ENCODE assay signal across 22 cellular contexts in genomic region chr19:6252066-6252465, GRCh38. TPM values are rescaled to one million over a fixed set of nuclear protein-coding genes. Genes with fewer than 3 reads are reported as not detected.
DNase-seq lines count a peak whose midpoint lies in the region; ATAC-seq, FAIRE-seq and TF ChIP-seq lines count a peak whose summit lies in the region.
"Had no signal": no experiment of that assay in that cellular context is flagged by ENCODE, and none has a peak within 500 bp of the region (broad histone marks: within the 10 kb centered on the region; RNA-seq: fewer than 3 reads in every experiment).

No MANE protein-coding gene starts in this region.

- no peak for FAIRE-seq in urothelium cell line (lab: Jason Lieb, UNC)
- FAIRE-seq: D721Med, GM18507 had no signal

- H3K9me3 ChIP-seq in liver (ENCODE audit: control insufficient read depth in 4 of 4, low read length in 3 of 4), result no peaks in the 10 kb centered on the region

- H3K4me1 ChIP-seq in liver (ENCODE audit: control insufficient read depth in 4 of 4, insufficient read depth in 4 of 4, low read length in 3 of 4), result peaks cover 3 to 34% (median 23%) of the 10 kb centered on the region in 4 donors

- H3K36me3 ChIP-seq in liver (ENCODE audit: control insufficient read depth in 4 of 4, insufficient read depth in 3 of 4, low read depth in 1 of 4, low read length in 3 of 4), result peaks cover 3 to 14% (median 5%) of the 10 kb centered on the region in 4 donors

- TF ChIP-seq CTCF in RWPE1 (conservative IDR thresholded peaks at IDR 0.05; ENCODE audit: low read depth), result no peak
- no peak for TF ChIP-seq CTCF in chondrocyte (IDR thresholded peaks at IDR 0.05)
- no peak for TF ChIP-seq CTCF in liver (IDR thresholded peaks at IDR 0.05; ENCODE audit: low read depth, low read length, missing input control)

- peaks cover 51% of the 10 kb centered on the region for H3K4me1 Mint-ChIP-seq in chondrocyte (ENCODE audit: low read depth)

- no peak for DNase-seq in RWPE1 (ENCODE audit: low spot score)
- peak; percentile 59 for DNase-seq in chondrocyte (ENCODE audit: low spot score)
- DNase-seq in 8988T, result no peak
- no peak for DNase-seq in OCI-M2 (lab: John Stamatoyannopoulos, UW; ENCODE audit: unreplicated experiment)
- DNase-seq in urothelium cell line (ENCODE audit: low spot score), result no peak
- DNase-seq: CD4-positive, alpha-beta T cell; GM23248; H7; KBM-7; NCI-H1105 treated with DMSO at 0.1 percent for 48 hours; NCI-H146; NCI-H1930; NCI-H2107; NCI-H446 treated with DMSO at 0.1 percent for 48 hours; NCI-H526; RPMI8226; SHP77 had no signal

- no peaks in the 10 kb centered on the region for H3K27me3 ChIP-seq in liver (ENCODE audit: control insufficient read depth in 4 of 4, insufficient read depth in 4 of 4, low read length in 3 of 4)

- no peak for TF ChIP-seq RAD21 in liver (IDR thresholded peaks at IDR 0.05)

- H3K9me3 Mint-ChIP-seq in chondrocyte (ENCODE audit: low read depth), result no peaks in the 10 kb centered on the region
- H3K9me3 Mint-ChIP-seq: CD4-positive, alpha-beta T cell had no signal

- ATAC-seq in GM19328 (IDR thresholded peaks at IDR 0.05; ENCODE audit: unreplicated experiment), result no peak

- no peak overlapping the region for H3K4me3 ChIP-seq in liver (ENCODE audit: low read depth in 1 of 3, low read length in 3 of 3)
- H3K4me3 ChIP-seq: GM23248 had no signal

- H3K36me3 Mint-ChIP-seq in chondrocyte (ENCODE audit: low read depth), result peaks cover 6% of the 10 kb centered on the region

- no peak overlapping the region for H3K4me3 Mint-ChIP-seq in chondrocyte (ENCODE audit: unreplicated experiment)
- H3K4me3 Mint-ChIP-seq: B cell; CD4-positive, alpha-beta T cell had no signal

- POLR2A ChIA-PET in RWPE1 (lab: Yijun Ruan, JAX; ENCODE audit: low non-redundant PET), result no interaction called here

- no peaks in the 10 kb centered on the region for H3K27me3 Mint-ChIP-seq in chondrocyte (ENCODE audit: low read depth)
- H3K27me3 Mint-ChIP-seq: B cell; CD4-positive, alpha-beta T cell had no signal

- WGBS in liver, result 50% methylated on average over 9 of the region's 9 CpGs

- no peak overlapping the region for H3K9ac ChIP-seq in liver (ENCODE audit: low read depth in 1 of 2, low read length in 2 of 2)
- H3K9ac ChIP-seq: GM23248 had no signal

- CTCF ChIA-PET in RWPE1 (lab: Yijun Ruan, JAX), result no interaction called here

- peak overlapping the region; percentile 26 for H3K27ac ChIP-seq in RWPE1
- no peak overlapping the region for H3K27ac ChIP-seq in liver (ENCODE audit: low read depth in 1 of 2, low read length in 2 of 2)
- H3K27ac ChIP-seq: GM23248 had no signal

- H3K27ac Mint-ChIP-seq in chondrocyte (ENCODE audit: unreplicated experiment), result no peak overlapping the region
- H3K27ac Mint-ChIP-seq: B cell; CD4-positive, alpha-beta T cell had no signal

TF ChIP-seq in liver, 16 proteins besides CTCF, POLR2A, EP300 and RAD21:
- TF ChIP-seq TAF1 (conservative IDR thresholded peaks at IDR 0.05), result no peak
- TF ChIP-seq RXRA (IDR thresholded peaks at IDR 0.05), result peak; percentile 55 to 71
- TF ChIP-seq JUND (IDR thresholded peaks at IDR 0.05), result no peak
- peak; percentile 90 to 94 for TF ChIP-seq HNF4A (conservative IDR thresholded peaks at IDR 0.05)
- TF ChIP-seq EGR1 (IDR thresholded peaks at IDR 0.05; ENCODE audit: low read depth in 2 of 2), result no peak
- TF ChIP-seq ATF3 (IDR thresholded peaks at IDR 0.05), result no peak
- peak; percentile 61 for TF ChIP-seq HNF4G (IDR thresholded peaks at IDR 0.05)

RNA-seq across cellular contexts. Expression of gene MLLT1, which starts 27.7 kb away (rescaled TPM):
- total RNA-seq in chondrocyte (57.7 to 61.2 TPM (median 60.9 TPM) in 3 replicates), liver (1 to 10 TPM; 2.1 to 6.9 TPM)
- 10 to 100 TPM in 1 of 2 donors, 1 to 10 TPM in 1; 7.7 to 15.6 TPM for polyA plus RNA-seq in liver
